Comparison of ENCODE assay signal across 25 cellular contexts in the genomic region with DNA sequence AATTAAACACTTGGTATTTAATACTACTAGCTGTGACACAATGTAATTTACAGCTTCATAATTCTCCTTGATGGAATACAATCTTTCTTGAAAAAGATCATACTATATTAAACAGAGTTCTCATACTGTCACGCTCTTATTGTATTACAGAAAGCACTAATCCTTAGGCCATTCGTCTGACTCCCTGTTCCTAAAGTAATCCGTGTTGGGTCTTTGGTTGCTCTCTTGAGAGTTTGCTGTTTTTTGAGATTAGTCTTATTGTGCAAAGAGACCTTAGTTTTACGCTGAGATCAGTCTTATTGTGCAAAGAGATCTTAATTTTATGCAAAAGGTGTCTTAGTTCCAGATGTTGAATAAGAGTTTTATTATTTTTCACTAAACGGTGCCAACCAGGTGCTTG.
"Had no signal": no experiment of that assay in that cellular context is flagged by ENCODE, and none has a peak within 500 bp of the region (broad histone marks: within the 10 kb centered on the region; RNA-seq: fewer than 3 reads in every experiment).

No MANE protein-coding gene starts in this region.

- H3K36me3 ChIP-seq: esophagus muscularis mucosa, gastroesophageal sphincter, heart right ventricle, spleen, tibial artery had no signal

- H3K27ac Mint-ChIP-seq: natural killer cell treated with Interleukin-12 subunit alpha and Interleukin-12 subunit beta and Interleukin-15 and Interleukin-18, amount 100 ng/mL, for 72 hours; stimulated activated memory B cell treated with anti-CD40 and anti-IgM and Interleukin-4, amounts not matched to agents 10 μg/mL and 1 μg/mL and 100 μg/mL, for 72 hours; type B pancreatic cell had no signal

- ATAC-seq: foreskin keratinocyte; gastroesophageal sphincter; heart right ventricle; left lobe of liver; natural killer cell treated with Interleukin-12 subunit alpha and Interleukin-12 subunit beta and Interleukin-15 and Interleukin-18, amount 100 ng/mL, for 72 hours; psoas muscle; right cardiac atrium; stimulated activated memory B cell treated with anti-CD40 and anti-IgM and Interleukin-4, amounts not matched to agents 10 μg/mL and 1 μg/mL and 100 μg/mL, for 72 hours; stimulated activated naive CD8-positive, alpha-beta T cell treated with anti-CD3 and anti-CD28 coated beads, Interleukin-15, Interleukin-2, amounts not matched to agents 100 U/mL and 50 U/mL, for 24 hours had no signal

- H3K4me1 Mint-ChIP-seq: neural crest cell; stimulated activated memory B cell treated with anti-CD40 and anti-IgM and Interleukin-4, amounts not matched to agents 10 μg/mL and 1 μg/mL and 100 μg/mL, for 72 hours had no signal

- H3K27ac ChIP-seq: coronary artery, esophagus muscularis mucosa, foreskin keratinocyte, gastroesophageal sphincter, heart right ventricle, psoas muscle, skin epidermis, spleen, testis, tibial artery had no signal

- H3K27me3 Mint-ChIP-seq: natural killer cell treated with Interleukin-12 subunit alpha and Interleukin-12 subunit beta and Interleukin-15 and Interleukin-18, amount 100 ng/mL, for 72 hours; stimulated activated memory B cell treated with anti-CD40 and anti-IgM and Interleukin-4, amounts not matched to agents 10 μg/mL and 1 μg/mL and 100 μg/mL, for 72 hours; type B pancreatic cell had no signal

- H3K4me3 Mint-ChIP-seq: natural killer cell treated with Interleukin-12 subunit alpha and Interleukin-12 subunit beta and Interleukin-15 and Interleukin-18, amount 100 ng/mL, for 72 hours; neural crest cell; stimulated activated memory B cell treated with anti-CD40 and anti-IgM and Interleukin-4, amounts not matched to agents 10 μg/mL and 1 μg/mL and 100 μg/mL, for 72 hours; type B pancreatic cell had no signal

- H3K9me3 ChIP-seq: psoas muscle, testis, tibial artery had no signal

- H3K4me1 ChIP-seq: esophagus muscularis mucosa, foreskin keratinocyte, gastroesophageal sphincter, heart right ventricle, psoas muscle, spleen, testis, tibial artery had no signal

- H3K4me3 ChIP-seq: coronary artery, esophagus muscularis mucosa, gastroesophageal sphincter, heart right ventricle, psoas muscle, skin epidermis, spleen, testis, tibial artery had no signal

- DNase-seq: dermis blood vessel endothelial cell; effector memory CD4-positive, alpha-beta T cell; foreskin keratinocyte; heart right ventricle; hippocampal formation; kidney; mesenchymal stem cell; midbrain; psoas muscle; right cardiac atrium; spleen; stimulated activated CD4-positive, alpha-beta T cell treated with anti-CD3 and anti-CD28 coated beads, Interleukin-4, amount 100 ng/mL, for 4 hours; stimulated activated naive CD8-positive, alpha-beta T cell treated with anti-CD3 and anti-CD28 coated beads, Interleukin-15, Interleukin-2, amounts not matched to agents 100 U/mL and 50 U/mL, for 24 hours; substantia nigra; testis; tibial artery had no signal

- H3K27me3 ChIP-seq: esophagus muscularis mucosa, foreskin keratinocyte, gastroesophageal sphincter, heart right ventricle, spleen, testis, tibial artery had no signal

- H3K36me3 Mint-ChIP-seq: natural killer cell treated with Interleukin-12 subunit alpha and Interleukin-12 subunit beta and Interleukin-15 and Interleukin-18, amount 100 ng/mL, for 72 hours; stimulated activated memory B cell treated with anti-CD40 and anti-IgM and Interleukin-4, amounts not matched to agents 10 μg/mL and 1 μg/mL and 100 μg/mL, for 72 hours; type B pancreatic cell had no signal
